ENCODE assay signal across 12 cellular contexts in genomic region chr7:79692015-79692414, GRCh38.
DNase-seq lines count a peak whose midpoint lies in the region; ATAC-seq and TF ChIP-seq lines count a peak whose summit lies in the region.
"Had no signal": no experiment of that assay in that cellular context is flagged by ENCODE, and none has a peak within 500 bp of the region (broad histone marks: within the 10 kb centered on the region; RNA-seq: fewer than 3 reads in every experiment).

No MANE protein-coding gene starts in this region.

- H3K27me3 Mint-ChIP-seq in activated naive CD8-positive, alpha-beta T cell treated with anti-CD3 and anti-CD28 coated beads, Interleukin-2, amount 50 U/mL, for 24 hours: no peaks in the 10 kb centered on the region

- H3K9me3 Mint-ChIP-seq in activated naive CD4-positive, alpha-beta T cell treated with anti-CD3 and anti-CD28 coated beads, Interleukin-2, amount 50 U/mL, for 72 hours: peaks cover 8 to 11% of the 10 kb centered on the region in 2 donors
- H3K9me3 Mint-ChIP-seq in activated naive CD8-positive, alpha-beta T cell treated with anti-CD3 and anti-CD28 coated beads, Interleukin-2, amount 50 U/mL, for 24 hours: no peaks in the 10 kb centered on the region
- H3K9me3 Mint-ChIP-seq: neural progenitor cell had no signal

- no peaks in the 10 kb centered on the region for H3K36me3 ChIP-seq in mucosa of descending colon (ENCODE audit: low read depth)
- H3K36me3 ChIP-seq: gastroesophageal sphincter, neural progenitor cell, transverse colon had no signal

- H3K9me3 ChIP-seq in mucosa of descending colon: no peaks in the 10 kb centered on the region
- H3K9me3 ChIP-seq: gastroesophageal sphincter, transverse colon had no signal

- intact Hi-C loops in mucosa of descending colon (cut with DNase I, micrococcal nuclease): no loop called here

- H3K36me3 Mint-ChIP-seq in activated naive CD4-positive, alpha-beta T cell treated with anti-CD3 and anti-CD28 coated beads, Interleukin-2, amount 50 U/mL, for 72 hours: no peaks in the 10 kb centered on the region
- no peaks in the 10 kb centered on the region for H3K36me3 Mint-ChIP-seq in activated naive CD8-positive, alpha-beta T cell treated with anti-CD3 and anti-CD28 coated beads, Interleukin-2, amount 50 U/mL, for 24 hours (ENCODE audit: low read depth)
- H3K36me3 Mint-ChIP-seq: neural progenitor cell had no signal

- H3K4me3 Mint-ChIP-seq in activated naive CD8-positive, alpha-beta T cell treated with anti-CD3 and anti-CD28 coated beads, Interleukin-2, amount 50 U/mL, for 24 hours: no peak overlapping the region
- H3K4me3 Mint-ChIP-seq: neural progenitor cell had no signal

- no peaks in the 10 kb centered on the region for H3K4me1 Mint-ChIP-seq in activated naive CD8-positive, alpha-beta T cell treated with anti-CD3 and anti-CD28 coated beads, Interleukin-2, amount 50 U/mL, for 24 hours
- H3K4me1 Mint-ChIP-seq: neural progenitor cell had no signal

- H3K4me3 ChIP-seq in fibroblast of villous mesenchyme (ENCODE audit: low read depth, low read length) (no peak overlapping the region), mucosa of descending colon (no peak overlapping the region)
- H3K4me3 ChIP-seq: gastroesophageal sphincter, neural progenitor cell, transverse colon had no signal

- no peak overlapping the region for H3K27ac Mint-ChIP-seq in activated naive CD4-positive, alpha-beta T cell treated with anti-CD3 and anti-CD28 coated beads, Interleukin-2, amount 50 U/mL, for 72 hours
- no peak overlapping the region for H3K27ac Mint-ChIP-seq in activated naive CD8-positive, alpha-beta T cell treated with anti-CD3 and anti-CD28 coated beads, Interleukin-2, amount 50 U/mL, for 24 hours
- H3K27ac Mint-ChIP-seq: neural progenitor cell had no signal

- no peaks in the 10 kb centered on the region for H3K4me1 ChIP-seq in mucosa of descending colon (ENCODE audit: low read depth)
- H3K4me1 ChIP-seq: gastroesophageal sphincter, neural progenitor cell, transverse colon had no signal

- DNase-seq in activated naive CD4-positive, alpha-beta T cell treated with anti-CD3 and anti-CD28 coated beads, Interleukin-2, amount 50 U/mL, for 72 hours (ENCODE audit: low spot score in 2 of 2): no peak
- DNase-seq in activated naive CD4-positive, alpha-beta T cell treated with Interleukin-2 at 50 U/mL for 16 hours: no peak
- DNase-seq in activated naive CD8-positive, alpha-beta T cell treated with anti-CD3 and anti-CD28 coated beads, Interleukin-2, amount 50 U/mL, for 24 hours: no peak
- DNase-seq in fibroblast of villous mesenchyme (ENCODE audit: low read depth): peak; percentile 52
- no peak for DNase-seq in KG1 (lab: John Stamatoyannopoulos, UW)
- DNase-seq in mucosa of descending colon: no peak
- DNase-seq: activated effector memory CD4-positive, alpha-beta T cell treated with anti-CD3 and anti-CD28 coated beads, Interleukin-2, amount 50 U/mL, for 16 hours; transverse colon had no signal

- TF ChIP-seq CTCF in fibroblast of villous mesenchyme (IDR thresholded peaks at IDR 0.05; ENCODE audit: insufficient read depth, low read depth, low read length) (no peak), mucosa of descending colon (IDR thresholded peaks at IDR 0.05) (no peak)

- ATAC-seq in activated naive CD4-positive, alpha-beta T cell treated with anti-CD3 and anti-CD28 coated beads, Interleukin-2, amount 50 U/mL, for 72 hours: peak; percentile 45 to 79
- ATAC-seq in activated naive CD8-positive, alpha-beta T cell treated with anti-CD3 and anti-CD28 coated beads, Interleukin-2, amount 50 U/mL, for 24 hours: peak; percentile 57
- ATAC-seq in HG03354 (IDR thresholded peaks at IDR 0.05; ENCODE audit: poor library complexity, severe bottlenecking, unreplicated experiment) (no peak), mucosa of descending colon (no peak), GM19324 (IDR thresholded peaks at IDR 0.05; ENCODE audit: low FRiP score, unreplicated experiment) (no peak)
- ATAC-seq: gastroesophageal sphincter had no signal

Comparison
In these comparisons a context has a peak if more than half of its experiments do, and no peak if none do; other contexts are left out.
1. ATAC-seq: peak in activated naive CD4-positive, alpha-beta T cell treated with anti-CD3 and anti-CD28 coated beads, Interleukin-2, amount 50 U/mL, for 72 hours (2 of 2) and activated naive CD8-positive, alpha-beta T cell treated with anti-CD3 and anti-CD28 coated beads, Interleukin-2, amount 50 U/mL, for 24 hours (single experiment); none in HG03354 (single experiment), mucosa of descending colon (single experiment) and GM19324 (single experiment).